ENCODE assay signal across 1 cellular context in the genomic region with DNA sequence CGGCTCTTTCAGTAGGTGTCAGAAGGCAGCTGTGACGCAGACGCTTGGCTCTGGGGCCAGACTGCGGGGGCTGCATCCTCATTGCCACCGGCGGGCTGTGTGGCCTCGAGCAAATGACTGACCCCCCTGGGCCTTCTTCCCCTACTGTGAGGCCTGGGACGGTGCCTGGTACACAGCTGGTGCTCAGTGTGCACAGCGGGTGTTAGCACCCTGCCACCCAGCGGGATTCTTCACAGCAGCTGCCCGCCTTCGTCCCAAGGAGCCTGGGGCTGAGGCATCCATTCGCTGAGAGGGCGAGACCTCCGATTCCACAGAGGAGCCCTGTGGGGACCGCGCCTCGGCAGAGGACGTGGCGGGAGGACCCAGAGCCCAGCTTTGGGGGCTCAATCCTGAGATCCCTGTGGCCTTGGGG.
TF ChIP-seq lines count a peak whose summit lies in the region.

No MANE protein-coding gene starts in this region.

TF ChIP-seq in HepG2, 621 proteins besides CTCF, POLR2A, EP300 and RAD21 (continued from another document):
- TF ChIP-seq, protein P1, sequence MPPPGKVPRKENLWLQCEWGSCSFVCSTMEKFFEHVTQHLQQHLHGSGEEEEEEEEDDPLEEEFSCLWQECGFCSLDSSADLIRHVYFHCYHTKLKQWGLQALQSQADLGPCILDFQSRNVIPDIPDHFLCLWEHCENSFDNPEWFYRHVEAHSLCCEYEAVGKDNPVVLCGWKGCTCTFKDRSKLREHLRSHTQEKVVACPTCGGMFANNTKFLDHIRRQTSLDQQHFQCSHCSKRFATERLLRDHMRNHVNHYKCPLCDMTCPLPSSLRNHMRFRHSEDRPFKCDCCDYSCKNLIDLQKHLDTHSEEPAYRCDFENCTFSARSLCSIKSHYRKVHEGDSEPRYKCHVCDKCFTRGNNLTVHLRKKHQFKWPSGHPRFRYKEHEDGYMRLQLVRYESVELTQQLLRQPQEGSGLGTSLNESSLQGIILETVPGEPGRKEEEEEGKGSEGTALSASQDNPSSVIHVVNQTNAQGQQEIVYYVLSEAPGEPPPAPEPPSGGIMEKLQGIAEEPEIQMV (CRISPR knock-in tag; IDR thresholded peaks at IDR 0.05; ENCODE audit: low read depth) = 0 out of 2 replicates have a peak, but pooled peaks have one; percentile 12
- no peak for TF ChIP-seq ARNT (IDR thresholded peaks at IDR 0.05)
- TF ChIP-seq, protein P2, sequence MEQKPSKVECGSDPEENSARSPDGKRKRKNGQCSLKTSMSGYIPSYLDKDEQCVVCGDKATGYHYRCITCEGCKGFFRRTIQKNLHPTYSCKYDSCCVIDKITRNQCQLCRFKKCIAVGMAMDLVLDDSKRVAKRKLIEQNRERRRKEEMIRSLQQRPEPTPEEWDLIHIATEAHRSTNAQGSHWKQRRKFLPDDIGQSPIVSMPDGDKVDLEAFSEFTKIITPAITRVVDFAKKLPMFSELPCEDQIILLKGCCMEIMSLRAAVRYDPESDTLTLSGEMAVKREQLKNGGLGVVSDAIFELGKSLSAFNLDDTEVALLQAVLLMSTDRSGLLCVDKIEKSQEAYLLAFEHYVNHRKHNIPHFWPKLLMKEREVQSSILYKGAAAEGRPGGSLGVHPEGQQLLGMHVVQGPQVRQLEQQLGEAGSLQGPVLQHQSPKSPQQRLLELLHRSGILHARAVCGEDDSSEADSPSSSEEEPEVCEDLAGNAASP (CRISPR knock-in tag; IDR thresholded peaks at IDR 0.05; ENCODE audit: borderline replicate concordance) = peak; percentile 53
- no peak for TF ChIP-seq CHD4 (IDR thresholded peaks at IDR 0.05; ENCODE audit: borderline replicate concordance, low read length)
- TF ChIP-seq, protein P3, sequence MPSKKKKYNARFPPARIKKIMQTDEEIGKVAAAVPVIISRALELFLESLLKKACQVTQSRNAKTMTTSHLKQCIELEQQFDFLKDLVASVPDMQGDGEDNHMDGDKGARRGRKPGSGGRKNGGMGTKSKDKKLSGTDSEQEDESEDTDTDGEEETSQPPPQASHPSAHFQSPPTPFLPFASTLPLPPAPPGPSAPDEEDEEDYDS (CRISPR knock-in tag; IDR thresholded peaks at IDR 0.05) = no peak
- 0 out of 2 replicates have a peak, but pooled peaks have one; percentile 57 for TF ChIP-seq HNRNPL (IDR thresholded peaks at IDR 0.05; ENCODE audit: low read depth, low read length)
- TF ChIP-seq NR2C2 (CRISPR knock-in tag; IDR thresholded peaks at IDR 0.05; ENCODE audit: borderline replicate concordance) = no peak
- TF ChIP-seq, protein P4, sequence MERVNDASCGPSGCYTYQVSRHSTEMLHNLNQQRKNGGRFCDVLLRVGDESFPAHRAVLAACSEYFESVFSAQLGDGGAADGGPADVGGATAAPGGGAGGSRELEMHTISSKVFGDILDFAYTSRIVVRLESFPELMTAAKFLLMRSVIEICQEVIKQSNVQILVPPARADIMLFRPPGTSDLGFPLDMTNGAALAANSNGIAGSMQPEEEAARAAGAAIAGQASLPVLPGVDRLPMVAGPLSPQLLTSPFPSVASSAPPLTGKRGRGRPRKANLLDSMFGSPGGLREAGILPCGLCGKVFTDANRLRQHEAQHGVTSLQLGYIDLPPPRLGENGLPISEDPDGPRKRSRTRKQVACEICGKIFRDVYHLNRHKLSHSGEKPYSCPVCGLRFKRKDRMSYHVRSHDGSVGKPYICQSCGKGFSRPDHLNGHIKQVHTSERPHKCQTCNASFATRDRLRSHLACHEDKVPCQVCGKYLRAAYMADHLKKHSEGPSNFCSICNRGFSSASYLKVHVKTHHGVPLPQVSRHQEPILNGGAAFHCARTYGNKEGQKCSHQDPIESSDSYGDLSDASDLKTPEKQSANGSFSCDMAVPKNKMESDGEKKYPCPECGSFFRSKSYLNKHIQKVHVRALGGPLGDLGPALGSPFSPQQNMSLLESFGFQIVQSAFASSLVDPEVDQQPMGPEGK (CRISPR knock-in tag; IDR thresholded peaks at IDR 0.05) = no peak
- no peak; the same call in 1 of the 2 replicates for TF ChIP-seq ZNF782 (CRISPR knock-in tag; IDR thresholded peaks at IDR 0.05; ENCODE audit: borderline replicate concordance)
- no peak for TF ChIP-seq NCOA5 (CRISPR knock-in tag; IDR thresholded peaks at IDR 0.05)
- TF ChIP-seq, protein P5, sequence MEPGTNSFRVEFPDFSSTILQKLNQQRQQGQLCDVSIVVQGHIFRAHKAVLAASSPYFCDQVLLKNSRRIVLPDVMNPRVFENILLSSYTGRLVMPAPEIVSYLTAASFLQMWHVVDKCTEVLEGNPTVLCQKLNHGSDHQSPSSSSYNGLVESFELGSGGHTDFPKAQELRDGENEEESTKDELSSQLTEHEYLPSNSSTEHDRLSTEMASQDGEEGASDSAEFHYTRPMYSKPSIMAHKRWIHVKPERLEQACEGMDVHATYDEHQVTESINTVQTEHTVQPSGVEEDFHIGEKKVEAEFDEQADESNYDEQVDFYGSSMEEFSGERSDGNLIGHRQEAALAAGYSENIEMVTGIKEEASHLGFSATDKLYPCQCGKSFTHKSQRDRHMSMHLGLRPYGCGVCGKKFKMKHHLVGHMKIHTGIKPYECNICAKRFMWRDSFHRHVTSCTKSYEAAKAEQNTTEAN (CRISPR knock-in tag; conservative IDR thresholded peaks at IDR 0.05) = peak; percentile 81; the same call in 1 of the 2 replicates
- TF ChIP-seq, protein P6, sequence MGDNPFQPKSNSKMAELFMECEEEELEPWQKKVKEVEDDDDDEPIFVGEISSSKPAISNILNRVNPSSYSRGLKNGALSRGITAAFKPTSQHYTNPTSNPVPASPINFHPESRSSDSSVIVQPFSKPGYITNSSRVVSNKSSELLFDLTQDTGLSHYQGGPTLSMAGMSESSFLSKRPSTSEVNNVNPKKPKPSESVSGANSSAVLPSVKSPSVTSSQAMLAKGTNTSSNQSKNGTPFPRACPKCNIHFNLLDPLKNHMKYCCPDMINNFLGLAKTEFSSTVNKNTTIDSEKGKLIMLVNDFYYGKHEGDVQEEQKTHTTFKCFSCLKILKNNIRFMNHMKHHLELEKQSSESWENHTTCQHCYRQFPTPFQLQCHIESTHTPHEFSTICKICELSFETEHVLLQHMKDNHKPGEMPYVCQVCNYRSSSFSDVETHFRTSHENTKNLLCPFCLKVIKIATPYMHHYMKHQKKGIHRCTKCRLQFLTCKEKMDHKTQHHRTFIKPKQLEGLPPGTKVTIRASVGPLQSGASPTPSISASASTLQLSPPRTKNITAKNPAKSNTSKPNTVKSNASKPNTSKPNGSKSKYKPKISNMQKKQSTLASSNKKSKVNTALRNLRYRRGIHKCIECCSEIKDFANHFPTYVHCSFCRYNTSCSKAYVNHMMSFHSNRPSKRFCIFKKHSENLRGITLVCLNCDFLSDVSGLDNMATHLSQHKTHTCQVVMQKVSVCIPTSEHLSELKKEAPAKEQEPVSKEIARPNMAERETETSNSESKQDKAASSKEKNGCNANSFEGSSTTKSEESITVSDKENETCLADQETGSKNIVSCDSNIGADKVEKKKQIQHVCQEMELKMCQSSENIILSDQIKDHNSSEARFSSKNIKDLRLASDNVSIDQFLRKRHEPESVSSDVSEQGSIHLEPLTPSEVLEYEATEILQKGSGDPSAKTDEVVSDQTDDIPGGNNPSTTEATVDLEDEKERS (CRISPR knock-in tag; IDR thresholded peaks at IDR 0.05) = 0 out of 2 replicates have a peak, but pooled peaks have one; percentile 13
- TF ChIP-seq HIVEP1 (CRISPR knock-in tag; IDR thresholded peaks at IDR 0.05) = 0 out of 2 replicates have a peak, but pooled peaks have one; percentile 5
- peak; percentile 40; the same call in 1 of the 2 replicates for TF ChIP-seq AHR (CRISPR knock-in tag; IDR thresholded peaks at IDR 0.05)
- no peak for TF ChIP-seq ZNF619 (CRISPR knock-in tag; IDR thresholded peaks at IDR 0.05)
- TF ChIP-seq ZC3H13 (CRISPR knock-in tag; IDR thresholded peaks at IDR 0.05) = 0 out of 2 replicates have a peak, but pooled peaks have one; percentile 0
- TF ChIP-seq HOXA3 (CRISPR knock-in tag; IDR thresholded peaks at IDR 0.05) = peak; percentile 41; the same call in 1 of the 2 replicates
- peak; percentile 46; the same call in 1 of the 2 replicates for TF ChIP-seq JUND (CRISPR knock-in tag; IDR thresholded peaks at IDR 0.05)
- TF ChIP-seq, protein P7, sequence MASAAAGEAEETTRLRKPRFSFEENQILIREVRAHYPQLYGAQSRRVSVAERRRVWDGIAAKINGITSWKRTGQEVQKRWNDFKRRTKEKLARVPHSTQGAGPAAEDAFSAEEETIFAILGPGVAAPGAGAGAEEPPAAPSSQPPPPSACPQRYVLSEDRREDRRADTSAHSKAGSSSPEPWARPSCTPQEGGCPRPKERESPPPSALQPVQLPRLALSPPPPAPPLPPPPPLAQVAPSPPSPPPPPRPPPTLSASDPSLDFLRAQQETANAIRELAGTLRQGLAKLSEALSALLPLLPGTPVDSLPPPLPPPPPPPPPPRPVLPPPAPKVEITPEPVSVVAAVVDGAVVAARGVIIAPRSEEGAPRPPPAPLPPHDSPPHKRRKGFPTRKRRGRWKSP (CRISPR knock-in tag; IDR thresholded peaks at IDR 0.05) = 0 out of 2 replicates have a peak, but pooled peaks have one; percentile 32
- peak; percentile 9 for TF ChIP-seq ZNF883 (CRISPR knock-in tag; IDR thresholded peaks at IDR 0.05; ENCODE audit: not compliant biosample characterization)
- no peak; the same call in 1 of the 2 replicates for TF ChIP-seq GABPB1 (CRISPR knock-in tag; IDR thresholded peaks at IDR 0.05)
- TF ChIP-seq ZNF749 (CRISPR knock-in tag; IDR thresholded peaks at IDR 0.05; ENCODE audit: borderline replicate concordance) = no peak
- TF ChIP-seq SUZ12 (IDR thresholded peaks at IDR 0.05; ENCODE audit: low read depth, low read length) = no peak
- TF ChIP-seq SNAI1 (CRISPR knock-in tag; IDR thresholded peaks at IDR 0.05; ENCODE audit: borderline replicate concordance) = no peak; the same call in 1 of the 2 replicates
- no peak for TF ChIP-seq ZNF614 (CRISPR knock-in tag; IDR thresholded peaks at IDR 0.05; ENCODE audit: borderline replicate concordance)
- TF ChIP-seq, protein P8, sequence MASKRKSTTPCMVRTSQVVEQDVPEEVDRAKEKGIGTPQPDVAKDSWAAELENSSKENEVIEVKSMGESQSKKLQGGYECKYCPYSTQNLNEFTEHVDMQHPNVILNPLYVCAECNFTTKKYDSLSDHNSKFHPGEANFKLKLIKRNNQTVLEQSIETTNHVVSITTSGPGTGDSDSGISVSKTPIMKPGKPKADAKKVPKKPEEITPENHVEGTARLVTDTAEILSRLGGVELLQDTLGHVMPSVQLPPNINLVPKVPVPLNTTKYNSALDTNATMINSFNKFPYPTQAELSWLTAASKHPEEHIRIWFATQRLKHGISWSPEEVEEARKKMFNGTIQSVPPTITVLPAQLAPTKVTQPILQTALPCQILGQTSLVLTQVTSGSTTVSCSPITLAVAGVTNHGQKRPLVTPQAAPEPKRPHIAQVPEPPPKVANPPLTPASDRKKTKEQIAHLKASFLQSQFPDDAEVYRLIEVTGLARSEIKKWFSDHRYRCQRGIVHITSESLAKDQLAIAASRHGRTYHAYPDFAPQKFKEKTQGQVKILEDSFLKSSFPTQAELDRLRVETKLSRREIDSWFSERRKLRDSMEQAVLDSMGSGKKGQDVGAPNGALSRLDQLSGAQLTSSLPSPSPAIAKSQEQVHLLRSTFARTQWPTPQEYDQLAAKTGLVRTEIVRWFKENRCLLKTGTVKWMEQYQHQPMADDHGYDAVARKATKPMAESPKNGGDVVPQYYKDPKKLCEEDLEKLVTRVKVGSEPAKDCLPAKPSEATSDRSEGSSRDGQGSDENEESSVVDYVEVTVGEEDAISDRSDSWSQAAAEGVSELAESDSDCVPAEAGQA (IDR thresholded peaks at IDR 0.05; ENCODE audit: low read depth) = no peak
- TF ChIP-seq, protein P8 (CRISPR knock-in tag; IDR thresholded peaks at IDR 0.05; ENCODE audit: borderline replicate concordance) = no peak
- TF ChIP-seq, protein P9, sequence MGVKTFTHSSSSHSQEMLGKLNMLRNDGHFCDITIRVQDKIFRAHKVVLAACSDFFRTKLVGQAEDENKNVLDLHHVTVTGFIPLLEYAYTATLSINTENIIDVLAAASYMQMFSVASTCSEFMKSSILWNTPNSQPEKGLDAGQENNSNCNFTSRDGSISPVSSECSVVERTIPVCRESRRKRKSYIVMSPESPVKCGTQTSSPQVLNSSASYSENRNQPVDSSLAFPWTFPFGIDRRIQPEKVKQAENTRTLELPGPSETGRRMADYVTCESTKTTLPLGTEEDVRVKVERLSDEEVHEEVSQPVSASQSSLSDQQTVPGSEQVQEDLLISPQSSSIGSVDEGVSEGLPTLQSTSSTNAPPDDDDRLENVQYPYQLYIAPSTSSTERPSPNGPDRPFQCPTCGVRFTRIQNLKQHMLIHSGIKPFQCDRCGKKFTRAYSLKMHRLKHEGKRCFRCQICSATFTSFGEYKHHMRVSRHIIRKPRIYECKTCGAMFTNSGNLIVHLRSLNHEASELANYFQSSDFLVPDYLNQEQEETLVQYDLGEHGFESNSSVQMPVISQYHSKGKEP (CRISPR knock-in tag; IDR thresholded peaks at IDR 0.05) = 0 out of 2 replicates have a peak, but pooled peaks have one; percentile 60
